1 cellular context compared by ENCODE assay signal in the genomic region with DNA sequence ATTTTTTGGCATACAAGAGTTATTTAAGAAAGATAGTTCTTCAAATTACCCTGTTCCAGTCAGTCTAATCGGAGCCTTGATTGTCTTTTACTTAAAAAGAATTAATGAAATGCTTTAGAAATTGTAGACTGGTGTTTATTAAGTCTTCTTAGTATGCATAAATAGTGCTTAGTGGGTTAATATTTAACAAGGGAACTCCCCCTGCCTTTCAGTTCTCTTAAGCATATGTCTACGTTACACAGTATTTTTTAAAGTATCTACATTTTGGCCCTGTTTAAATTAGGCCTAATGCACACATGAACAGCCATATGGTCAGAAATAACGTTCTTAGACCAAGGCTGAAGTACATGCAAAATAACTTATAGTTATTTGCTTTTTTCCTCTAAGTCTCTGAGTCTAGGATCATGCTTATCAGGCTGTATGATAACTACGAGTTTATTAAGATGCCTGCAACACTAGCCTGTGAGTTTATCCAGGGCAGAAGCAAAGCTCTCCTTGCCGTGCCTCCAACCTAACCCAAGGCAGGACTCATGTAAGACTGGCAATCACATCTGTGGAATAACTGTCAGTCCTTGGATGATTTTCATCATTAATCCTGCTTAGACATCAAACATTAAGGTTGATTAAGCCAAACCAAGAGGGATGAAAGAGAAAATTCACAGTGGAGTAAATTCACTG.
TF ChIP-seq lines count a peak whose summit lies in the region.

No MANE protein-coding gene starts in this region.

TF ChIP-seq in GM12878, 131 proteins besides CTCF, POLR2A, EP300 and RAD21 (continued from another document and continues in another):
- TF ChIP-seq RELB (IDR thresholded peaks at IDR 0.05; ENCODE audit: low read depth) (peak; percentile 42; the same call in 1 of the 2 replicates), MEF2B (IDR thresholded peaks at IDR 0.05; ENCODE audit: partially characterized antibody, poor library complexity, severe bottlenecking) (peak; percentile 50), SPI1 (IDR thresholded peaks at IDR 0.05; ENCODE audit: borderline replicate concordance, insufficient read depth, low read depth, low read length) (peak; percentile 47; the same call in 1 of the 2 replicates), KDM1A (IDR thresholded peaks at IDR 0.05; ENCODE audit: borderline replicate concordance) (no peak), CHD1 (IDR thresholded peaks at IDR 0.05; ENCODE audit: low read depth, low read length) (peak; percentile 12; the same call in 1 of the 2 replicates), CBX5 (IDR thresholded peaks at IDR 0.05; ENCODE audit: low read depth) (no peak), FOXK2 (IDR thresholded peaks at IDR 0.05) (no peak), CREB1 (IDR thresholded peaks at IDR 0.05; ENCODE audit: low read depth) (no peak), ZNF24 (IDR thresholded peaks at IDR 0.05) (peak; percentile 96), CHD2 (IDR thresholded peaks at IDR 0.05; ENCODE audit: borderline replicate concordance, low read depth, low read length) (peak; percentile 23; the same call in 1 of the 2 replicates), ZNF687 (IDR thresholded peaks at IDR 0.05) (peak; percentile 89), CBX3 (IDR thresholded peaks at IDR 0.05; ENCODE audit: borderline replicate concordance, low read depth) (no peak), MTA2 (IDR thresholded peaks at IDR 0.05; ENCODE audit: low read depth) (0 out of 2 replicates have a peak, but pooled peaks have one; percentile 20), ZNF384 (IDR thresholded peaks at IDR 0.05; ENCODE audit: borderline replicate concordance, low read depth, low read length) (no peak), RB1 (IDR thresholded peaks at IDR 0.05; ENCODE audit: borderline replicate concordance) (no peak), BCL11A (IDR thresholded peaks at IDR 0.05; ENCODE audit: low read depth, low read length) (no peak), MTA3 (IDR thresholded peaks at IDR 0.05; ENCODE audit: borderline replicate concordance, low read length) (no peak), LARP7 (IDR thresholded peaks at IDR 0.05) (peak; percentile 52; the same call in 1 of the 2 replicates), RBBP5 (conservative IDR thresholded peaks at IDR 0.05) (no peak), IKZF1 (conservative IDR thresholded peaks at IDR 0.05) (0 out of 2 replicates have a peak, but pooled peaks have one; percentile 8), NKRF (conservative IDR thresholded peaks at IDR 0.05) (no peak), ZBED1 (IDR thresholded peaks at IDR 0.05; ENCODE audit: borderline replicate concordance) (no peak), POLR2AphosphoS2 (IDR thresholded peaks at IDR 0.05; ENCODE audit: low read depth, low read length) (peak; percentile 26), RFX5 (IDR thresholded peaks at IDR 0.05; ENCODE audit: low read depth, low read length) (no peak), NFIC (IDR thresholded peaks at IDR 0.05; ENCODE audit: low read depth, low read length) (no peak), DPF2 (IDR thresholded peaks at IDR 0.05) (no peak), FOS (IDR thresholded peaks at IDR 0.05; ENCODE audit: borderline replicate concordance, extremely low read depth, insufficient read length) (no peak), HDGF (IDR thresholded peaks at IDR 0.05) (no peak), MXI1 (IDR thresholded peaks at IDR 0.05; ENCODE audit: low read depth, low read length) (peak; percentile 69; the same call in 1 of the 2 replicates), TBL1XR1 (IDR thresholded peaks at IDR 0.05; ENCODE audit: low read depth, low read length) (peak; percentile 65; the same call in 1 of the 2 replicates), ATF7 (IDR thresholded peaks at IDR 0.05; ENCODE audit: low read depth) (peak; percentile 58), SREBF2 (IDR thresholded peaks at IDR 0.05; ENCODE audit: low read length) (no peak), ZNF622 (IDR thresholded peaks at IDR 0.05) (no peak), RELA (IDR thresholded peaks at IDR 0.05; ENCODE audit: borderline replicate concordance, partially characterized antibody) (no peak)
- TF ChIP-seq, protein P1, sequence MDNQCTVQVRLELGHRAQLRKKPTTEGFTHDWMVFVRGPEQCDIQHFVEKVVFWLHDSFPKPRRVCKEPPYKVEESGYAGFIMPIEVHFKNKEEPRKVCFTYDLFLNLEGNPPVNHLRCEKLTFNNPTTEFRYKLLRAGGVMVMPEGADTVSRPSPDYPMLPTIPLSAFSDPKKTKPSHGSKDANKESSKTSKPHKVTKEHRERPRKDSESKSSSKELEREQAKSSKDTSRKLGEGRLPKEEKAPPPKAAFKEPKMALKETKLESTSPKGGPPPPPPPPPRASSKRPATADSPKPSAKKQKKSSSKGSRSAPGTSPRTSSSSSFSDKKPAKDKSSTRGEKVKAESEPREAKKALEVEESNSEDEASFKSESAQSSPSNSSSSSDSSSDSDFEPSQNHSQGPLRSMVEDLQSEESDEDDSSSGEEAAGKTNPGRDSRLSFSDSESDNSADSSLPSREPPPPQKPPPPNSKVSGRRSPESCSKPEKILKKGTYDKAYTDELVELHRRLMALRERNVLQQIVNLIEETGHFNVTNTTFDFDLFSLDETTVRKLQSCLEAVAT (IDR thresholded peaks at IDR 0.05), result peak; percentile 82
- TF ChIP-seq, protein P2, sequence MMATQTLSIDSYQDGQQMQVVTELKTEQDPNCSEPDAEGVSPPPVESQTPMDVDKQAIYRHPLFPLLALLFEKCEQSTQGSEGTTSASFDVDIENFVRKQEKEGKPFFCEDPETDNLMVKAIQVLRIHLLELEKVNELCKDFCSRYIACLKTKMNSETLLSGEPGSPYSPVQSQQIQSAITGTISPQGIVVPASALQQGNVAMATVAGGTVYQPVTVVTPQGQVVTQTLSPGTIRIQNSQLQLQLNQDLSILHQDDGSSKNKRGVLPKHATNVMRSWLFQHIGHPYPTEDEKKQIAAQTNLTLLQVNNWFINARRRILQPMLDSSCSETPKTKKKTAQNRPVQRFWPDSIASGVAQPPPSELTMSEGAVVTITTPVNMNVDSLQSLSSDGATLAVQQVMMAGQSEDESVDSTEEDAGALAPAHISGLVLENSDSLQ (IDR thresholded peaks at IDR 0.05), result no peak
- TF ChIP-seq, protein P3, sequence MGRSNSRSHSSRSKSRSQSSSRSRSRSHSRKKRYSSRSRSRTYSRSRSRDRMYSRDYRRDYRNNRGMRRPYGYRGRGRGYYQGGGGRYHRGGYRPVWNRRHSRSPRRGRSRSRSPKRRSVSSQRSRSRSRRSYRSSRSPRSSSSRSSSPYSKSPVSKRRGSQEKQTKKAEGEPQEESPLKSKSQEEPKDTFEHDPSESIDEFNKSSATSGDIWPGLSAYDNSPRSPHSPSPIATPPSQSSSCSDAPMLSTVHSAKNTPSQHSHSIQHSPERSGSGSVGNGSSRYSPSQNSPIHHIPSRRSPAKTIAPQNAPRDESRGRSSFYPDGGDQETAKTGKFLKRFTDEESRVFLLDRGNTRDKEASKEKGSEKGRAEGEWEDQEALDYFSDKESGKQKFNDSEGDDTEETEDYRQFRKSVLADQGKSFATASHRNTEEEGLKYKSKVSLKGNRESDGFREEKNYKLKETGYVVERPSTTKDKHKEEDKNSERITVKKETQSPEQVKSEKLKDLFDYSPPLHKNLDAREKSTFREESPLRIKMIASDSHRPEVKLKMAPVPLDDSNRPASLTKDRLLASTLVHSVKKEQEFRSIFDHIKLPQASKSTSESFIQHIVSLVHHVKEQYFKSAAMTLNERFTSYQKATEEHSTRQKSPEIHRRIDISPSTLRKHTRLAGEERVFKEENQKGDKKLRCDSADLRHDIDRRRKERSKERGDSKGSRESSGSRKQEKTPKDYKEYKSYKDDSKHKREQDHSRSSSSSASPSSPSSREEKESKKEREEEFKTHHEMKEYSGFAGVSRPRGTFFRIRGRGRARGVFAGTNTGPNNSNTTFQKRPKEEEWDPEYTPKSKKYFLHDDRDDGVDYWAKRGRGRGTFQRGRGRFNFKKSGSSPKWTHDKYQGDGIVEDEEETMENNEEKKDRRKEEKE (IDR thresholded peaks at IDR 0.05), result no peak
- TF ChIP-seq, protein P4, sequence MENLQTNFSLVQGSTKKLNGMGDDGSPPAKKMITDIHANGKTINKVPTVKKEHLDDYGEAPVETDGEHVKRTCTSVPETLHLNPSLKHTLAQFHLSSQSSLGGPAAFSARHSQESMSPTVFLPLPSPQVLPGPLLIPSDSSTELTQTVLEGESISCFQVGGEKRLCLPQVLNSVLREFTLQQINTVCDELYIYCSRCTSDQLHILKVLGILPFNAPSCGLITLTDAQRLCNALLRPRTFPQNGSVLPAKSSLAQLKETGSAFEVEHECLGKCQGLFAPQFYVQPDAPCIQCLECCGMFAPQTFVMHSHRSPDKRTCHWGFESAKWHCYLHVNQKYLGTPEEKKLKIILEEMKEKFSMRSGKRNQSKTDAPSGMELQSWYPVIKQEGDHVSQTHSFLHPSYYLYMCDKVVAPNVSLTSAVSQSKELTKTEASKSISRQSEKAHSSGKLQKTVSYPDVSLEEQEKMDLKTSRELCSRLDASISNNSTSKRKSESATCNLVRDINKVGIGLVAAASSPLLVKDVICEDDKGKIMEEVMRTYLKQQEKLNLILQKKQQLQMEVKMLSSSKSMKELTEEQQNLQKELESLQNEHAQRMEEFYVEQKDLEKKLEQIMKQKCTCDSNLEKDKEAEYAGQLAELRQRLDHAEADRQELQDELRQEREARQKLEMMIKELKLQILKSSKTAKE (IDR thresholded peaks at IDR 0.05; ENCODE audit: low read depth, poor library complexity, severe bottlenecking), result peak; percentile 16
- TF ChIP-seq, protein P5, sequence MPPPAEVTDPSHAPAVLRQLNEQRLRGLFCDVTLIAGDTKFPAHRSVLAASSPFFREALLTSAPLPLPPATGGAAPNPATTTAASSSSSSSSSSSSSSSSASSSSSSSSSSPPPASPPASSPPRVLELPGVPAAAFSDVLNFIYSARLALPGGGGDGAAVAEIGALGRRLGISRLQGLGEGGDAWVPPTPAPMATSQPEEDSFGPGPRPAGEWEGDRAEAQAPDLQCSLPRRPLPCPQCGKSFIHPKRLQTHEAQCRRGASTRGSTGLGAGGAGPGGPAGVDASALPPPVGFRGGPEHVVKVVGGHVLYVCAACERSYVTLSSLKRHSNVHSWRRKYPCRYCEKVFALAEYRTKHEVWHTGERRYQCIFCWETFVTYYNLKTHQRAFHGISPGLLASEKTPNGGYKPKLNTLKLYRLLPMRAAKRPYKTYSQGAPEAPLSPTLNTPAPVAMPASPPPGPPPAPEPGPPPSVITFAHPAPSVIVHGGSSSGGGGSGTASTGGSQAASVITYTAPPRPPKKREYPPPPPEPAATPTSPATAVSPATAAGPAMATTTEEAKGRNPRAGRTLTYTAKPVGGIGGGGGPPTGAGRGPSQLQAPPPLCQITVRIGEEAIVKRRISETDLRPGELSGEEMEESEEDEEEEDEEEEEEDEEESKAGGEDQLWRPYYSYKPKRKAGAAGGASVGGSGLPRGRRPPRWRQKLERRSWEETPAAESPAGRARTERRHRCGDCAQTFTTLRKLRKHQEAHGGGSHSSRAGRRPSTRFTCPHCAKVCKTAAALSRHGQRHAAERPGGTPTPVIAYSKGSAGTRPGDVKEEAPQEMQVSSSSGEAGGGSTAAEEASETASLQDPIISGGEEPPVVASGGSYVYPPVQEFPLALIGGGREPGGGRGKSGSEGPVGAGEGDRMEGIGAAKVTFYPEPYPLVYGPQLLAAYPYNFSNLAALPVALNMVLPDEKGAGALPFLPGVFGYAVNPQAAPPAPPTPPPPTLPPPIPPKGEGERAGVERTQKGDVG (CRISPR knock-in tag; IDR thresholded peaks at IDR 0.05), result no peak
